2 cellular contexts compared by ENCODE assay signal in the genomic region with DNA sequence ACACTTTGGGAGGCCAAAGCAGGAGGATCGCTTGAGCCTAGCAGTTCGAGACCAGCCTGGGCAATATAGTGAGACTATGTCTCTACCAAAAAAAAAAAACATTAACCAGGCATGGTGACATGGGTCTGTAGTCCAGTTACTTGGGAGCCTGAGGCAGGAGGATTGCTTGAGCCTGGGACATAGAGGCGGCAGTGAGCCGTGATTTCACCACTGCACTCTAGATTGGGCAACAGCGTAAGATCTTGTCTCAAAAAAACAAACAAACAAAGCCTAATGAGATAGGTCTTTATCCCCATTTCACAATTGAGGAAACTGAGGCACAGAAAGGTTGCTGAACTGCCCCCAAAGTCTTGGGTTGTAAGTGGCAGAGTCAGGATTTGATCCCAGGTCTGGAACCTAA.
TF ChIP-seq lines count a peak whose summit lies in the region.

No MANE protein-coding gene starts in this region.

TF ChIP-seq in HepG2, 621 proteins besides CTCF, POLR2A, EP300 and RAD21:
- no peak for TF ChIP-seq AGO1 (IDR thresholded peaks at IDR 0.05; ENCODE audit: low read depth, low read length, poor library complexity, severe bottlenecking)
- TF ChIP-seq, protein P1, sequence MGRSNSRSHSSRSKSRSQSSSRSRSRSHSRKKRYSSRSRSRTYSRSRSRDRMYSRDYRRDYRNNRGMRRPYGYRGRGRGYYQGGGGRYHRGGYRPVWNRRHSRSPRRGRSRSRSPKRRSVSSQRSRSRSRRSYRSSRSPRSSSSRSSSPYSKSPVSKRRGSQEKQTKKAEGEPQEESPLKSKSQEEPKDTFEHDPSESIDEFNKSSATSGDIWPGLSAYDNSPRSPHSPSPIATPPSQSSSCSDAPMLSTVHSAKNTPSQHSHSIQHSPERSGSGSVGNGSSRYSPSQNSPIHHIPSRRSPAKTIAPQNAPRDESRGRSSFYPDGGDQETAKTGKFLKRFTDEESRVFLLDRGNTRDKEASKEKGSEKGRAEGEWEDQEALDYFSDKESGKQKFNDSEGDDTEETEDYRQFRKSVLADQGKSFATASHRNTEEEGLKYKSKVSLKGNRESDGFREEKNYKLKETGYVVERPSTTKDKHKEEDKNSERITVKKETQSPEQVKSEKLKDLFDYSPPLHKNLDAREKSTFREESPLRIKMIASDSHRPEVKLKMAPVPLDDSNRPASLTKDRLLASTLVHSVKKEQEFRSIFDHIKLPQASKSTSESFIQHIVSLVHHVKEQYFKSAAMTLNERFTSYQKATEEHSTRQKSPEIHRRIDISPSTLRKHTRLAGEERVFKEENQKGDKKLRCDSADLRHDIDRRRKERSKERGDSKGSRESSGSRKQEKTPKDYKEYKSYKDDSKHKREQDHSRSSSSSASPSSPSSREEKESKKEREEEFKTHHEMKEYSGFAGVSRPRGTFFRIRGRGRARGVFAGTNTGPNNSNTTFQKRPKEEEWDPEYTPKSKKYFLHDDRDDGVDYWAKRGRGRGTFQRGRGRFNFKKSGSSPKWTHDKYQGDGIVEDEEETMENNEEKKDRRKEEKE (IDR thresholded peaks at IDR 0.05): no peak
- no peak for TF ChIP-seq LCORL (IDR thresholded peaks at IDR 0.05)
- 0 out of 2 replicates have a peak, but pooled peaks have one; percentile 11 for TF ChIP-seq LCORL (CRISPR knock-in tag; IDR thresholded peaks at IDR 0.05)
- TF ChIP-seq GATAD2A (CRISPR knock-in tag; IDR thresholded peaks at IDR 0.05): 0 out of 2 replicates have a peak, but pooled peaks have one; percentile 28
- TF ChIP-seq, protein P2, sequence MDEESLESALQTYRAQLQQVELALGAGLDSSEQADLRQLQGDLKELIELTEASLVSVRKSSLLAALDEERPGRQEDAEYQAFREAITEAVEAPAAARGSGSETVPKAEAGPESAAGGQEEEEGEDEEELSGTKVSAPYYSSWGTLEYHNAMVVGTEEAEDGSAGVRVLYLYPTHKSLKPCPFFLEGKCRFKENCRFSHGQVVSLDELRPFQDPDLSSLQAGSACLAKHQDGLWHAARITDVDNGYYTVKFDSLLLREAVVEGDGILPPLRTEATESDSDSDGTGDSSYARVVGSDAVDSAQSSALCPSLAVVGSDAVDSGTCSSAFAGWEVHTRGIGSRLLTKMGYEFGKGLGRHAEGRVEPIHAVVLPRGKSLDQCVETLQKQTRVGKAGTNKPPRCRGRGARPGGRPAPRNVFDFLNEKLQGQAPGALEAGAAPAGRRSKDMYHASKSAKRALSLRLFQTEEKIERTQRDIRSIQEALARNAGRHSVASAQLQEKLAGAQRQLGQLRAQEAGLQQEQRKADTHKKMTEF (CRISPR knock-in tag; IDR thresholded peaks at IDR 0.05): 0 out of 2 replicates have a peak, but pooled peaks have one; percentile 2
- peak; percentile 56 for TF ChIP-seq CEBPG (CRISPR knock-in tag; IDR thresholded peaks at IDR 0.05)
- TF ChIP-seq CEBPB (IDR thresholded peaks at IDR 0.05; ENCODE audit: borderline replicate concordance, low read depth, low read length): peak; percentile 86

TF ChIP-seq in SK-N-SH, 30 proteins besides CTCF, POLR2A, EP300 and RAD21:
- TF ChIP-seq FOSL2 (IDR thresholded peaks at IDR 0.05; ENCODE audit: borderline replicate concordance, low read depth) (no peak), TCF12 (IDR thresholded peaks at IDR 0.05) (no peak), GABPA (IDR thresholded peaks at IDR 0.05; ENCODE audit: low read depth) (no peak), GATA2 (CRISPR knock-in tag; IDR thresholded peaks at IDR 0.05) (no peak), SIN3A (IDR thresholded peaks at IDR 0.05; ENCODE audit: borderline replicate concordance, low read depth, low read length) (no peak), FOXM1 (IDR thresholded peaks at IDR 0.05; ENCODE audit: low read depth) (no peak), FOXJ3 (CRISPR knock-in tag; IDR thresholded peaks at IDR 0.05) (no peak), EZH2phosphoT487 (IDR thresholded peaks at IDR 0.05; ENCODE audit: borderline replicate concordance, low read depth) (no peak), SMC3 (IDR thresholded peaks at IDR 0.05; ENCODE audit: low read depth, low read length) (no peak), POLR2AphosphoS5 (IDR thresholded peaks at IDR 0.05; ENCODE audit: low read depth, low read length) (no peak), NFIC (IDR thresholded peaks at IDR 0.05; ENCODE audit: borderline replicate concordance) (no peak), RFX5 (IDR thresholded peaks at IDR 0.05; ENCODE audit: low read length) (no peak), TAF1 (IDR thresholded peaks at IDR 0.05; ENCODE audit: borderline replicate concordance, low read depth, low read length) (no peak), ELF1 (IDR thresholded peaks at IDR 0.05) (no peak), YY1 (IDR thresholded peaks at IDR 0.05; ENCODE audit: low read depth) (no peak), TEAD4 (IDR thresholded peaks at IDR 0.05; ENCODE audit: borderline replicate concordance, insufficient read depth) (no peak)
- TF ChIP-seq, protein P3, sequence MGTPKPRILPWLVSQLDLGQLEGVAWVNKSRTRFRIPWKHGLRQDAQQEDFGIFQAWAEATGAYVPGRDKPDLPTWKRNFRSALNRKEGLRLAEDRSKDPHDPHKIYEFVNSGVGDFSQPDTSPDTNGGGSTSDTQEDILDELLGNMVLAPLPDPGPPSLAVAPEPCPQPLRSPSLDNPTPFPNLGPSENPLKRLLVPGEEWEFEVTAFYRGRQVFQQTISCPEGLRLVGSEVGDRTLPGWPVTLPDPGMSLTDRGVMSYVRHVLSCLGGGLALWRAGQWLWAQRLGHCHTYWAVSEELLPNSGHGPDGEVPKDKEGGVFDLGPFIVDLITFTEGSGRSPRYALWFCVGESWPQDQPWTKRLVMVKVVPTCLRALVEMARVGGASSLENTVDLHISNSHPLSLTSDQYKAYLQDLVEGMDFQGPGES (IDR thresholded peaks at IDR 0.05; ENCODE audit: low read depth, low read length): no peak
- TF ChIP-seq, protein P4, sequence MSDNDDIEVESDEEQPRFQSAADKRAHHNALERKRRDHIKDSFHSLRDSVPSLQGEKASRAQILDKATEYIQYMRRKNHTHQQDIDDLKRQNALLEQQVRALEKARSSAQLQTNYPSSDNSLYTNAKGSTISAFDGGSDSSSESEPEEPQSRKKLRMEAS (IDR thresholded peaks at IDR 0.05; ENCODE audit: low read depth): no peak
- TF ChIP-seq, protein P5, sequence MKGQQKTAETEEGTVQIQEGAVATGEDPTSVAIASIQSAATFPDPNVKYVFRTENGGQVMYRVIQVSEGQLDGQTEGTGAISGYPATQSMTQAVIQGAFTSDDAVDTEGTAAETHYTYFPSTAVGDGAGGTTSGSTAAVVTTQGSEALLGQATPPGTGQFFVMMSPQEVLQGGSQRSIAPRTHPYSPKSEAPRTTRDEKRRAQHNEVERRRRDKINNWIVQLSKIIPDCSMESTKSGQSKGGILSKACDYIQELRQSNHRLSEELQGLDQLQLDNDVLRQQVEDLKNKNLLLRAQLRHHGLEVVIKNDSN (IDR thresholded peaks at IDR 0.05; ENCODE audit: borderline replicate concordance, low read depth): no peak
- TF ChIP-seq, protein P6, sequence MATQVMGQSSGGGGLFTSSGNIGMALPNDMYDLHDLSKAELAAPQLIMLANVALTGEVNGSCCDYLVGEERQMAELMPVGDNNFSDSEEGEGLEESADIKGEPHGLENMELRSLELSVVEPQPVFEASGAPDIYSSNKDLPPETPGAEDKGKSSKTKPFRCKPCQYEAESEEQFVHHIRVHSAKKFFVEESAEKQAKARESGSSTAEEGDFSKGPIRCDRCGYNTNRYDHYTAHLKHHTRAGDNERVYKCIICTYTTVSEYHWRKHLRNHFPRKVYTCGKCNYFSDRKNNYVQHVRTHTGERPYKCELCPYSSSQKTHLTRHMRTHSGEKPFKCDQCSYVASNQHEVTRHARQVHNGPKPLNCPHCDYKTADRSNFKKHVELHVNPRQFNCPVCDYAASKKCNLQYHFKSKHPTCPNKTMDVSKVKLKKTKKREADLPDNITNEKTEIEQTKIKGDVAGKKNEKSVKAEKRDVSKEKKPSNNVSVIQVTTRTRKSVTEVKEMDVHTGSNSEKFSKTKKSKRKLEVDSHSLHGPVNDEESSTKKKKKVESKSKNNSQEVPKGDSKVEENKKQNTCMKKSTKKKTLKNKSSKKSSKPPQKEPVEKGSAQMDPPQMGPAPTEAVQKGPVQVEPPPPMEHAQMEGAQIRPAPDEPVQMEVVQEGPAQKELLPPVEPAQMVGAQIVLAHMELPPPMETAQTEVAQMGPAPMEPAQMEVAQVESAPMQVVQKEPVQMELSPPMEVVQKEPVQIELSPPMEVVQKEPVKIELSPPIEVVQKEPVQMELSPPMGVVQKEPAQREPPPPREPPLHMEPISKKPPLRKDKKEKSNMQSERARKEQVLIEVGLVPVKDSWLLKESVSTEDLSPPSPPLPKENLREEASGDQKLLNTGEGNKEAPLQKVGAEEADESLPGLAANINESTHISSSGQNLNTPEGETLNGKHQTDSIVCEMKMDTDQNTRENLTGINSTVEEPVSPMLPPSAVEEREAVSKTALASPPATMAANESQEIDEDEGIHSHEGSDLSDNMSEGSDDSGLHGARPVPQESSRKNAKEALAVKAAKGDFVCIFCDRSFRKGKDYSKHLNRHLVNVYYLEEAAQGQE (IDR thresholded peaks at IDR 0.05; ENCODE audit: low read depth, low read length): no peak
TF ChIP-seq in SK-N-SH: peak in this region for 0.
